Comparison of ENCODE assay signal across 8 cellular contexts in the genomic region with DNA sequence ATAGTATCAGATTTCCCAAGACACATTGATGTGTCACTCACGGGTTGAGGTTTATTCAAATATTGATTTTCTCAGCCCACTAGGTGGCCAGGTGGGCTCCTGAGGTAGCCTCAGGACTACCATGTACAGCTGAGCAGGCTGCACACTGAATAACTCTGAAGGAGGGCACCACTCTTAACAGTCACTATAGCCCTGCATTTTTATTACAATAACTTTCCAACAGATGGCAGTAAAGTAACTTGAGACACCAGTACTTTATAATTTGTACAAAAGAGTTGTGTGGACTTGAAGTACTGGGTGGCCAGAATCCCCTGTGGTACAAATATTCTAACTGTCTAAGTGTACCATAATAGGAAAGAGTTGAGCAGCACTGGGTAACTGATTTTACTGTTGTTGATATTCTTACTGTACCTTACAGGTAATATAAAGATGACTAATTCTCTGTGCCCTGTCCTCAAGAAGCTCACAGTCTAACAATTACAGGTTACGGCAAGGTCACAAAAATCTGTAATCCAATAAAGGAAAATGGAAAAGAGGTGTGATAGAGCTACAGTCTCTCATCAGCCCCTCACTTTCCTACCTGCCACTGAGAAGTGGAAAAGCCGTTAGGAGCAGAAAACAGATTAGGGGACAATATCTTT.
DNase-seq lines count a peak whose midpoint lies in the region; ATAC-seq, FAIRE-seq and TF ChIP-seq lines count a peak whose summit lies in the region.

No MANE protein-coding gene starts in this region.

- DNase-seq in D721Med (ENCODE audit: insufficient read length, low spot score) (no peak), HPDE6-E6E7 (ENCODE audit: extremely low spot score) (peak; percentile 11), Peyer's patch (no peak), fibroblast of lung (ENCODE audit: low read depth in 2 of 2) (peak; percentile 37 to 60), pancreas (no peak), NCI-H187 (lab: John Stamatoyannopoulos, UW) (no peak)
- no peak for DNase-seq in stimulated activated CD4-positive, alpha-beta T cell treated with anti-CD3 and anti-CD28 coated beads, Interleukin-12 subunit alpha, Interleukin-12 subunit beta, amount 100 ng/mL, for 4 hours

- H3K27me3 ChIP-seq in Peyer's patch (no peaks in the 10 kb centered on the region), fibroblast of lung (ENCODE audit: control insufficient read depth, insufficient read depth, low read length) (no peaks in the 10 kb centered on the region), pancreas (no peaks in the 10 kb centered on the region)

- H3K4me1 ChIP-seq in Peyer's patch (no peaks in the 10 kb centered on the region), fibroblast of lung (ENCODE audit: control insufficient read depth, extremely low read depth, insufficient read depth, low read length) (no peaks in the 10 kb centered on the region), pancreas (no peaks in the 10 kb centered on the region)

- H3K4me3 ChIP-seq in Peyer's patch = no peak overlapping the region
- H3K4me3 ChIP-seq in fibroblast of lung (replicated peaks in 1 of 4; ENCODE audit: control extremely low read depth in 1 of 4, insufficient read depth in 1 of 4, low read depth in 3 of 4, low read length in 4 of 4) = no peak overlapping the region
- H3K4me3 ChIP-seq in pancreas = no peak overlapping the region

- no peak for FAIRE-seq in D721Med (lab: Jason Lieb, UNC)
- no peak for FAIRE-seq in pancreas (lab: Jason Lieb, UNC)

- H3K9ac ChIP-seq in fibroblast of lung (ENCODE audit: insufficient read depth, low read length) = no peak overlapping the region

- no peaks in the 10 kb centered on the region for H3K9me3 ChIP-seq in Peyer's patch
- no peaks in the 10 kb centered on the region for H3K9me3 ChIP-seq in fibroblast of lung (ENCODE audit: control insufficient read depth, insufficient read depth, low read depth, low read length)
- no peaks in the 10 kb centered on the region for H3K9me3 ChIP-seq in pancreas

- H3K79me2 ChIP-seq in fibroblast of lung (ENCODE audit: control insufficient read depth, insufficient read depth, low read length) = no peaks in the 10 kb centered on the region

- no peak overlapping the region for H3K27ac ChIP-seq in Peyer's patch
- H3K27ac ChIP-seq in fibroblast of lung (ENCODE audit: insufficient read depth, low read length) = no peak overlapping the region
- H3K27ac ChIP-seq in pancreas = no peak overlapping the region

- TF ChIP-seq CTCF in D721Med (IDR thresholded peaks at IDR 0.05; ENCODE audit: insufficient read depth, missing control alignments) (peak; percentile 56), Peyer's patch (IDR thresholded peaks at IDR 0.05) (peak in 4 of 6 experiments; percentile 37 to 51 (median 50)), fibroblast of lung (conservative IDR thresholded peaks at IDR 0.05 in 1 of 2, IDR thresholded peaks at IDR 0.05 in 1 of 2; ENCODE audit: low read depth in 1 of 2, low read length in 2 of 2) (peak; percentile 35 to 49), pancreas (IDR thresholded peaks at IDR 0.05) (peak in 1 of 4 donors; percentile 19)

- 75 to 79% methylated on average over 3 of the region's 3 CpGs for WGBS in pancreas, 2 donors

- H2AFZ ChIP-seq in fibroblast of lung (ENCODE audit: low read length) = no peak overlapping the region

- ATAC-seq in pancreas (peak in 3 of 4 donors; percentile 72 to 78 (median 76)), GM18505 (IDR thresholded peaks at IDR 0.05; ENCODE audit: unreplicated experiment) (no peak)

- H3K36me3 ChIP-seq in Peyer's patch (peaks cover 0 to 8% (median 0%) of the 10 kb centered on the region in 3 donors), fibroblast of lung (ENCODE audit: control insufficient read depth, insufficient read depth, low read length) (peaks cover 2% of the 10 kb centered on the region), pancreas (peaks cover 0 to 8% (median 4%) of the 10 kb centered on the region in 3 donors)

- TF ChIP-seq POLR2A in Peyer's patch (IDR thresholded peaks at IDR 0.05) (no peak), GM18505 (IDR thresholded peaks at IDR 0.05; ENCODE audit: borderline replicate concordance, extremely low read depth, insufficient read depth, insufficient read length) (no peak)

- H4K20me1 ChIP-seq in fibroblast of lung (ENCODE audit: control insufficient read depth, extremely low read depth, insufficient read depth, low read length) = no peaks in the 10 kb centered on the region

- intact Hi-C loops in pancreas (cut with DNase I) = no loop called here

- no peak overlapping the region for H3K4me2 ChIP-seq in fibroblast of lung (ENCODE audit: extremely low read depth, insufficient read depth, low read length)

Comparison
In these comparisons a context has a peak if more than half of its experiments do, and no peak if none do; other contexts are left out.
1. DNase-seq: peak in HPDE6-E6E7 (single experiment) and fibroblast of lung (2 of 2); none in D721Med (single experiment), Peyer's patch (0 of 3), pancreas (0 of 6), stimulated activated CD4-positive, alpha-beta T cell treated with anti-CD3 and anti-CD28 coated beads, Interleukin-12 subunit alpha, Interleukin-12 subunit beta, amount 100 ng/mL, for 4 hours (single experiment) and NCI-H187 (0 of 2).